10 cellular contexts compared by ENCODE assay signal in the genomic region with DNA sequence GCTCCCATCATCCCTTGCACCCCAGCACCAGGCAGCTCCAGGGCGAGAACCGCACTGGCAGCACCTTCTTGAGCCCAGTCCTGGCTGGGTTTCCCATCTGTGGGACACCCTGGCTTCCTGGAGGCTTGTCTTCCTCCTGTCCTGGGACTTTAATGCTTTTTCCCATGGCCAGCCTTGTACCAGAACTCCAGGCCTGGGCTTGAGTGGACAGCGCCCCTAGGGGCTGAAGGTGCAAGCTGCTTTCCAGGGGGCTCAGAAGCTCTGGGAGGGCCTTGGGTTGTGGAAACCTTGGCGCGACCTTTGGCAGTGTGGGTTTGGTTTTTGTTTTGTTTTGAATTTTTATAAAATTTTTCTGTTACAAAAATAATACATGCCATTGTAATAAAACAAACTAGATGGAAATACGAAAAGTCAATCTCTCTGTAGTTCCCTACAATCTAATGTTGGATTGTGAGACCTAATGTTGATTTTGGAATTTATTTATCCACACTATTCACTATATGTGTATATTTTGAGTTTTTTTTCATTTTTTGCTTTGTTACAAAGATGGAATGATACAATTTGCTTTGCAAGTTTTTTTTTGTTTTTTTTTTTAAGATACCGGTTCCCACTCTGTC. TPM values are rescaled to one million over a fixed set of nuclear protein-coding genes. Genes with fewer than 3 reads are reported as not detected.
A peak's percentile ranks its signal among the peaks of the same experiment; 100 is the strongest.
DNase-seq lines count a peak whose midpoint lies in the region; ATAC-seq and TF ChIP-seq lines count a peak whose summit lies in the region.
"Had no signal": no experiment of that assay in that cellular context is flagged by ENCODE, and none has a peak within 500 bp of the region (broad histone marks: within the 10 kb centered on the region; RNA-seq: fewer than 3 reads in every experiment).

No MANE protein-coding gene starts in this region.

- no peaks in the 10 kb centered on the region for H3K79me2 ChIP-seq in neural cell (replicated peaks; ENCODE audit: insufficient read depth, low read length)

- POLR2A ChIA-PET in activated B cell treated with CpG ODN at 0.5 μM for 24 hours (lab: Charles Lee) = interaction anchor here (0.7 kb wide), 1 partner anchor 34 kb away, joined by 3 read pairs; a partner anchor contains a TSS

- no peaks in the 10 kb centered on the region for H3K9me2 ChIP-seq in neural cell (ENCODE audit: insufficient read depth, low read length)

- H3K4me3 Mint-ChIP-seq in activated B cell treated with CpG ODN at 0.5 μM for 24 hours = no peak overlapping the region
- H3K4me3 Mint-ChIP-seq: activated naive CD8-positive, alpha-beta T cell had no signal

- peaks cover 3% of the 10 kb centered on the region for H3K27me3 Mint-ChIP-seq in activated B cell treated with CpG ODN at 0.5 μM for 24 hours
- H3K27me3 Mint-ChIP-seq: activated naive CD8-positive, alpha-beta T cell had no signal

- no peaks in the 10 kb centered on the region for H3K27me3 ChIP-seq in neural cell (ENCODE audit: insufficient read depth, low read depth, low read length)
- H3K27me3 ChIP-seq: BLaER1 had no signal

- no peak overlapping the region for H2AFZ ChIP-seq in neural cell (ENCODE audit: low read depth, low read length)

- H3K9me3 ChIP-seq in neural cell (ENCODE audit: low read length) = no peaks in the 10 kb centered on the region
- H3K9me3 ChIP-seq: BLaER1 had no signal

- H3K4me2 ChIP-seq in neural cell (ENCODE audit: low read length) = no peak overlapping the region
- H3K4me2 ChIP-seq: BLaER1 had no signal

- H3K9ac ChIP-seq in neural cell (ENCODE audit: low read length) = no peak overlapping the region
- H3K9ac ChIP-seq: BLaER1 had no signal

- intact Hi-C loops in activated B cell treated with CpG ODN at 0.5 μM for 24 hours (cut with micrococcal nuclease) = no loop called here

- TF ChIP-seq RAD21 in neural cell (conservative IDR thresholded peaks at IDR 0.05) = no peak

- DNase-seq in NCI-H1105 (lab: John Stamatoyannopoulos, UW) (peak; percentile 24), NCI-H1105 treated with DMSO at 0.1 percent for 48 hours (lab: John Stamatoyannopoulos, UW) (no peak), activated B cell treated with CpG ODN at 0.5 μM for 24 hours (peak; percentile 32), epidermal melanocyte (ENCODE audit: insufficient read length, low spot score) (peak; percentile 52), ureter (ENCODE audit: low spot score) (no peak)

- no peaks in the 10 kb centered on the region for H3K4me1 Mint-ChIP-seq in activated B cell treated with CpG ODN at 0.5 μM for 24 hours

- no peaks in the 10 kb centered on the region for H4K20me1 ChIP-seq in neural cell (ENCODE audit: insufficient read depth)
- H4K20me1 ChIP-seq: BLaER1 had no signal

- H3F3A ChIP-seq in neural cell (ENCODE audit: insufficient read depth, low read length, poor library complexity, severe bottlenecking) = no peaks in the 10 kb centered on the region

- H3K36me3 ChIP-seq in neural cell (ENCODE audit: insufficient read depth, low read length) = no peaks in the 10 kb centered on the region
- H3K36me3 ChIP-seq: BLaER1 had no signal

- ATAC-seq in activated B cell treated with CpG ODN at 0.5 μM for 24 hours (ENCODE audit: low read depth) (peak; percentile 68), GM19395 (IDR thresholded peaks at IDR 0.05; ENCODE audit: unreplicated experiment) (no peak)

- CTCF ChIA-PET in activated B cell treated with CpG ODN at 0.5 μM for 24 hours (lab: Charles Lee) = interaction anchor here (0.7 to 2.1 kb wide), 5 partner anchors 10 to 191 kb away, joined by 3 to 7 read pairs (median 5); a partner anchor contains a TSS

- no peak overlapping the region for H3K4me3 ChIP-seq in neural cell (ENCODE audit: low read length)
- H3K4me3 ChIP-seq: BLaER1 had no signal

- TF ChIP-seq CTCF in LNCAP (IDR thresholded peaks at IDR 0.05) = peak; percentile 67
- TF ChIP-seq CTCF in activated B cell treated with CpG ODN at 0.5 μM for 24 hours (IDR thresholded peaks at IDR 0.05) = no peak
- TF ChIP-seq CTCF in neural cell (IDR thresholded peaks at IDR 0.05; ENCODE audit: poor library complexity, severe bottlenecking) = peak; percentile 38

- no peak overlapping the region for H3K27ac ChIP-seq in neural cell (ENCODE audit: low read length)
- H3K27ac ChIP-seq: BLaER1 had no signal

- H3K9me3 Mint-ChIP-seq in activated B cell treated with CpG ODN at 0.5 μM for 24 hours = no peaks in the 10 kb centered on the region

- no peaks in the 10 kb centered on the region for H3K36me3 Mint-ChIP-seq in activated B cell treated with CpG ODN at 0.5 μM for 24 hours (ENCODE audit: low read depth)

- no peak for TF ChIP-seq EP300 in neural cell (conservative IDR thresholded peaks at IDR 0.05; ENCODE audit: poor library complexity, severe bottlenecking)

- H3K27ac Mint-ChIP-seq in activated B cell treated with CpG ODN at 0.5 μM for 24 hours = no peak overlapping the region
- H3K27ac Mint-ChIP-seq: activated naive CD8-positive, alpha-beta T cell had no signal

TF ChIP-seq in neural cell, 6 proteins besides CTCF, POLR2A, EP300 and RAD21:
- TF ChIP-seq EZH2 (IDR thresholded peaks at IDR 0.05; ENCODE audit: borderline replicate concordance, insufficient read depth, low read length, poor library complexity, severe bottlenecking) = no peak
- no peak for TF ChIP-seq POLR2AphosphoS5 (IDR thresholded peaks at IDR 0.05)
- no peak for TF ChIP-seq SMC3 (conservative IDR thresholded peaks at IDR 0.05; ENCODE audit: poor library complexity)
- TF ChIP-seq, protein P1, sequence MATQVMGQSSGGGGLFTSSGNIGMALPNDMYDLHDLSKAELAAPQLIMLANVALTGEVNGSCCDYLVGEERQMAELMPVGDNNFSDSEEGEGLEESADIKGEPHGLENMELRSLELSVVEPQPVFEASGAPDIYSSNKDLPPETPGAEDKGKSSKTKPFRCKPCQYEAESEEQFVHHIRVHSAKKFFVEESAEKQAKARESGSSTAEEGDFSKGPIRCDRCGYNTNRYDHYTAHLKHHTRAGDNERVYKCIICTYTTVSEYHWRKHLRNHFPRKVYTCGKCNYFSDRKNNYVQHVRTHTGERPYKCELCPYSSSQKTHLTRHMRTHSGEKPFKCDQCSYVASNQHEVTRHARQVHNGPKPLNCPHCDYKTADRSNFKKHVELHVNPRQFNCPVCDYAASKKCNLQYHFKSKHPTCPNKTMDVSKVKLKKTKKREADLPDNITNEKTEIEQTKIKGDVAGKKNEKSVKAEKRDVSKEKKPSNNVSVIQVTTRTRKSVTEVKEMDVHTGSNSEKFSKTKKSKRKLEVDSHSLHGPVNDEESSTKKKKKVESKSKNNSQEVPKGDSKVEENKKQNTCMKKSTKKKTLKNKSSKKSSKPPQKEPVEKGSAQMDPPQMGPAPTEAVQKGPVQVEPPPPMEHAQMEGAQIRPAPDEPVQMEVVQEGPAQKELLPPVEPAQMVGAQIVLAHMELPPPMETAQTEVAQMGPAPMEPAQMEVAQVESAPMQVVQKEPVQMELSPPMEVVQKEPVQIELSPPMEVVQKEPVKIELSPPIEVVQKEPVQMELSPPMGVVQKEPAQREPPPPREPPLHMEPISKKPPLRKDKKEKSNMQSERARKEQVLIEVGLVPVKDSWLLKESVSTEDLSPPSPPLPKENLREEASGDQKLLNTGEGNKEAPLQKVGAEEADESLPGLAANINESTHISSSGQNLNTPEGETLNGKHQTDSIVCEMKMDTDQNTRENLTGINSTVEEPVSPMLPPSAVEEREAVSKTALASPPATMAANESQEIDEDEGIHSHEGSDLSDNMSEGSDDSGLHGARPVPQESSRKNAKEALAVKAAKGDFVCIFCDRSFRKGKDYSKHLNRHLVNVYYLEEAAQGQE (IDR thresholded peaks at IDR 0.05; ENCODE audit: borderline replicate concordance) = no peak
- TF ChIP-seq MXI1 (conservative IDR thresholded peaks at IDR 0.05; ENCODE audit: poor library complexity, severe bottlenecking) = no peak
- no peak for TF ChIP-seq TAF1 (IDR thresholded peaks at IDR 0.05; ENCODE audit: low read depth)

RNA-seq across cellular contexts. Expression of a gene that starts 33.8 kb away (rescaled TPM):
- 1,956 and 2,021 TPM in 2 replicates for total RNA-seq in activated B cell treated with CpG ODN at 0.5 μM for 24 hours
- 1,052 and 1,136 TPM in 2 replicates for polyA plus RNA-seq in neural cell
- polyA minus RNA-seq in neural cell = 364 and 436 TPM in 2 replicates
- total RNA-seq in ureter = 1,350 TPM

Comparison
In these comparisons a context has a peak if more than half of its experiments do, and no peak if none do; other contexts are left out.
1. DNase-seq: peak in NCI-H1105 (single experiment), activated B cell treated with CpG ODN at 0.5 μM for 24 hours (single experiment) and epidermal melanocyte (single experiment); none in NCI-H1105 treated with DMSO at 0.1 percent for 48 hours (single experiment) and ureter (single experiment).